Comparison of ENCODE assay signal across 1 cellular context in the genomic region with DNA sequence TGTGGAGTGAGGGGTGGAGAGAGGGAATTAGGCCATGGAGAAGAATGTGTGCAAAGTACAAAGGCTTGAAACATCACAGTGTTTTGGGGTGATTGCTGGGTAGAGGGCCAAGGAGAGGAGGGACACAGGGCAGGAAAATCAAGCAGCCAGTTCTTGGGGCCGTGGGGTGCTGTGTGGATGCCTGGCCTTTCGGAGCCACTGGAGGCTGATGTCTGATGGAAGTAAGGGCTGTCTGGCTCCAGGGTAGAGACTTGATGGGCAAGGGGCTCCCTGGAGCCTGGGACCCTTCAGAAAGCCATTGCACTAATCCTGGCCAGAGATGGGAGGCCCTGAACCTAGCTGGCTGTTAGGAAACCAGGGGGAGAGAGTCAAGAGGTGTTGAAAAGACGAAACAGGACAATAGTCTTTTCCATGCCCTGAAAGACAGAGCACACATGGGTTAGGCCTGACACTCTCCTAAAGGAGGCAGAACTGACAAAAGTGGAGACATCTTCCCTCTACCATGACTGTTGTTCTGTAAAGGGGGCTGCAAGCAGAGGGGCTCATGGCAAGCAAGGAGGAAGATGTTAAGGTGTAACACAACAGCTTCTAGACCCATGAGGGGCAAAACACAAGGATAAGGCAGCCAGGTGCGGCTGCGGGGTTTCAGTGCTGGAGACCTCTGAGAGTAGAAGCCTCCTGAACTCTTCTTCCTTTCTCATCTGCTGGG.
TF ChIP-seq lines count a peak whose summit lies in the region.

No MANE protein-coding gene starts in this region.

TF ChIP-seq in GM23338, 12 proteins besides CTCF, POLR2A, EP300 and RAD21 (continued from another document):
- TF ChIP-seq, protein P1, sequence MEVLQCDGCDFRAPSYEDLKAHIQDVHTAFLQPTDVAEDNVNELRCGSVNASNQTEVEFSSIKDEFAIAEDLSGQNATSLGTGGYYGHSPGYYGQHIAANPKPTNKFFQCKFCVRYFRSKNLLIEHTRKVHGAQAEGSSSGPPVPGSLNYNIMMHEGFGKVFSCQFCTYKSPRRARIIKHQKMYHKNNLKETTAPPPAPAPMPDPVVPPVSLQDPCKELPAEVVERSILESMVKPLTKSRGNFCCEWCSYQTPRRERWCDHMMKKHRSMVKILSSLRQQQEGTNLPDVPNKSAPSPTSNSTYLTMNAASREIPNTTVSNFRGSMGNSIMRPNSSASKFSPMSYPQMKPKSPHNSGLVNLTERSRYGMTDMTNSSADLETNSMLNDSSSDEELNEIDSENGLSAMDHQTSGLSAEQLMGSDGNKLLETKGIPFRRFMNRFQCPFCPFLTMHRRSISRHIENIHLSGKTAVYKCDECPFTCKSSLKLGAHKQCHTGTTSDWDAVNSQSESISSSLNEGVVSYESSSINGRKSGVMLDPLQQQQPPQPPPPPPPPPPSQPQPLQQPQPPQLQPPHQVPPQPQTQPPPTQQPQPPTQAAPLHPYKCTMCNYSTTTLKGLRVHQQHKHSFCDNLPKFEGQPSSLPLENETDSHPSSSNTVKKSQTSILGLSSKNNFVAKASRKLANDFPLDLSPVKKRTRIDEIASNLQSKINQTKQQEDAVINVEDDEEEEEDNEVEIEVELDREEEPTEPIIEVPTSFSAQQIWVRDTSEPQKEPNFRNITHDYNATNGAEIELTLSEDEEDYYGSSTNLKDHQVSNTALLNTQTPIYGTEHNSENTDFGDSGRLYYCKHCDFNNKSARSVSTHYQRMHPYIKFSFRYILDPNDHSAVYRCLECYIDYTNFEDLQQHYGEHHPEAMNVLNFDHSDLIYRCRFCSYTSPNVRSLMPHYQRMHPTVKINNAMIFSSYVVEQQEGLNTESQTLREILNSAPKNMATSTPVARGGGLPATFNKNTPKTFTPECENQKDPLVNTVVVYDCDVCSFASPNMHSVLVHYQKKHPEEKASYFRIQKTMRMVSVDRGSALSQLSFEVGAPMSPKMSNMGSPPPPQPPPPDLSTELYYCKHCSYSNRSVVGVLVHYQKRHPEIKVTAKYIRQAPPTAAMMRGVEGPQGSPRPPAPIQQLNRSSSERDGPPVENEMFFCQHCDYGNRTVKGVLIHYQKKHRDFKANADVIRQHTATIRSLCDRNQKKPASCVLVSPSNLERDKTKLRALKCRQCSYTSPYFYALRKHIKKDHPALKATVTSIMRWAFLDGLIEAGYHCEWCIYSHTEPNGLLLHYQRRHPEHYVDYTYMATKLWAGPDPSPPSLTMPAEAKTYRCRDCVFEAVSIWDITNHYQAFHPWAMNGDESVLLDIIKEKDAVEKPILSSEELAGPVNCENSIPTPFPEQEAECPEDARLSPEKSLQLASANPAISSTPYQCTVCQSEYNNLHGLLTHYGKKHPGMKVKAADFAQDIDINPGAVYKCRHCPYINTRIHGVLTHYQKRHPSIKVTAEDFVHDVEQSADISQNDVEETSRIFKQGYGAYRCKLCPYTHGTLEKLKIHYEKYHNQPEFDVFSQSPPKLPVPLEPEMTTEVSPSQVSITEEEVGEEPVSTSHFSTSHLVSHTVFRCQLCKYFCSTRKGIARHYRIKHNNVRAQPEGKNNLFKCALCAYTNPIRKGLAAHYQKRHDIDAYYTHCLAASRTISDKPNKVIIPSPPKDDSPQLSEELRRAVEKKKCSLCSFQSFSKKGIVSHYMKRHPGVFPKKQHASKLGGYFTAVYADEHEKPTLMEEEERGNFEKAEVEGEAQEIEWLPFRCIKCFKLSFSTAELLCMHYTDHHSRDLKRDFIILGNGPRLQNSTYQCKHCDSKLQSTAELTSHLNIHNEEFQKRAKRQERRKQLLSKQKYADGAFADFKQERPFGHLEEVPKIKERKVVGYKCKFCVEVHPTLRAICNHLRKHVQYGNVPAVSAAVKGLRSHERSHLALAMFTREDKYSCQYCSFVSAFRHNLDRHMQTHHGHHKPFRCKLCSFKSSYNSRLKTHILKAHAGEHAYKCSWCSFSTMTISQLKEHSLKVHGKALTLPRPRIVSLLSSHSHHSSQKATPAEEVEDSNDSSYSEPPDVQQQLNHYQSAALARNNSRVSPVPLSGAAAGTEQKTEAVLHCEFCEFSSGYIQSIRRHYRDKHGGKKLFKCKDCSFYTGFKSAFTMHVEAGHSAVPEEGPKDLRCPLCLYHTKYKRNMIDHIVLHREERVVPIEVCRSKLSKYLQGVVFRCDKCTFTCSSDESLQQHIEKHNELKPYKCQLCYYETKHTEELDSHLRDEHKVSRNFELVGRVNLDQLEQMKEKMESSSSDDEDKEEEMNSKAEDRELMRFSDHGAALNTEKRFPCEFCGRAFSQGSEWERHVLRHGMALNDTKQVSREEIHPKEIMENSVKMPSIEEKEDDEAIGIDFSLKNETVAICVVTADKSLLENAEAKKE (CRISPR knock-in tag; IDR thresholded peaks at IDR 0.05), result peak; percentile 95
